Comparison of ENCODE assay signal across 19 cellular contexts in genomic region chr3:24406900-24407299, GRCh38.
"Had no signal": no experiment of that assay in that cellular context is flagged by ENCODE, and none has a peak within 500 bp of the region (broad histone marks: within the 10 kb centered on the region; RNA-seq: fewer than 3 reads in every experiment).

No MANE protein-coding gene starts in this region.

- H3K4me1 ChIP-seq: foreskin keratinocyte, lower lobe of right lung had no signal

- H3K4me3 ChIP-seq: coronary artery, dorsolateral prefrontal cortex, esophagus muscularis mucosa, gastroesophageal sphincter, heart left ventricle, hepatocyte, lower lobe of right lung, mucosa of descending colon had no signal

- DNase-seq: dermis blood vessel endothelial cell; dorsolateral prefrontal cortex; effector CD4-positive, alpha-beta T cell; effector memory CD4-positive, alpha-beta T cell; foreskin keratinocyte; heart left ventricle; hypothalamus; immature natural killer cell; islet precursor cell; kidney; kidney glomerular epithelial cell; lower lobe of right lung; mesenchymal stem cell; mucosa of descending colon; naive B cell had no signal

- H3K36me3 ChIP-seq: esophagus muscularis mucosa, gastroesophageal sphincter, heart left ventricle, lower lobe of right lung had no signal

- H3K27me3 ChIP-seq: dorsolateral prefrontal cortex, esophagus muscularis mucosa, foreskin keratinocyte, gastroesophageal sphincter, heart left ventricle, hepatocyte had no signal

- H3K9me3 ChIP-seq: esophagus muscularis mucosa, gastroesophageal sphincter, lower lobe of right lung, mucosa of descending colon had no signal

- ATAC-seq: foreskin keratinocyte, gastroesophageal sphincter, lower lobe of right lung, mucosa of descending colon had no signal

- H3K27ac ChIP-seq: coronary artery, dorsolateral prefrontal cortex, esophagus muscularis mucosa, foreskin keratinocyte, gastroesophageal sphincter, heart left ventricle, hepatocyte, lower lobe of right lung had no signal
